ENCODE assay signal across 27 cellular contexts in the genomic region with DNA sequence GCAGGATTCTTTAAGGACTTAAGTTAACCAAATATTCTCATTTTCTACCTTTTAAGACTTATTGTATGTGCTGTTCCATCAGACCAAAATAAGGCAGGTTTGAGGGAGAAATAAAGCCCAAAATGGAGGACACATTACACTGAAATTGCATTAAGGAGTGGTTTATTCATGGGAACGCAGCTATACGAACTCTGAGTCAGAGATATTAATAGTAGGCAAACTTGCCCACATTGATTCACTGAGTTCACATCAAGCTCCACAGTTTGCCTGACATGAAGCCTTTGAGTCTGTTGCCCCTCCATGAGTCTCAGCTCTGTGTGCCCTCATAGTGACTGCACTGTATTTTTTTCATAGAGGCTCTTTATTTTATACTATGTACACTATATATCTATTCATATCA.
"Had no signal": no experiment of that assay in that cellular context is flagged by ENCODE, and none has a peak within 500 bp of the region (broad histone marks: within the 10 kb centered on the region; RNA-seq: fewer than 3 reads in every experiment).

No MANE protein-coding gene starts in this region.

- H3K9ac ChIP-seq: parathyroid adenoma had no signal

- H3K79me2 ChIP-seq: parathyroid adenoma had no signal

- H3K36me3 Mint-ChIP-seq: activated naive CD4-positive, alpha-beta T cell treated with anti-CD3 and anti-CD28 coated beads, Interleukin-2, amount 10 ng/mL, durations not matched to agents 7 days and 5 days; activated naive CD8-positive, alpha-beta T cell treated with anti-CD3 and anti-CD28 coated beads, Interleukin-2, amount 10 ng/mL, durations not matched to agents 7 days and 5 days; brain; naive B cell had no signal

- H3K4me3 Mint-ChIP-seq: activated CD4-positive, alpha-beta memory T cell treated with anti-CD3 and anti-CD28 coated beads, Interleukin-2, amount 10 ng/mL, durations not matched to agents 7 days and 5 days; activated CD4-positive, alpha-beta T cell treated with anti-CD3 and anti-CD28 coated beads, Interleukin-2, amount 10 ng/mL, durations not matched to agents 24 days and 14 days; activated naive CD4-positive, alpha-beta T cell treated with anti-CD3 and anti-CD28 coated beads, Interleukin-2, amount 10 ng/mL, durations not matched to agents 7 days and 5 days; activated naive CD8-positive, alpha-beta T cell treated with anti-CD3 and anti-CD28 coated beads, Interleukin-2, amount 10 ng/mL, durations not matched to agents 7 days and 5 days; activated T-cell treated with anti-CD3 and anti-CD28 coated beads, Interleukin-2, amount 50 U/mL, for 24 hours; brain; naive B cell; T-helper 1 cell treated with Interleukin-12 subunit alpha and Interleukin-12 subunit beta and Interleukin-4 antibody, amounts not matched to agents 30 μg/mL and 1 μg/mL, for 36 hours had no signal

- H2AFZ ChIP-seq: parathyroid adenoma had no signal

- H3K27me3 ChIP-seq: ascending aorta, gastrocnemius medialis, right atrium auricular region, transverse colon had no signal

- H3K9me3 Mint-ChIP-seq: activated CD4-positive, alpha-beta memory T cell treated with anti-CD3 and anti-CD28 coated beads, Interleukin-2, amount 10 ng/mL, durations not matched to agents 7 days and 5 days; activated CD4-positive, alpha-beta T cell treated with anti-CD3 and anti-CD28 coated beads, Interleukin-2, amount 10 ng/mL, durations not matched to agents 24 days and 14 days; activated naive CD8-positive, alpha-beta T cell treated with anti-CD3 and anti-CD28 coated beads, Interleukin-2, amount 10 ng/mL, durations not matched to agents 7 days and 5 days; activated T-cell treated with anti-CD3 and anti-CD28 coated beads, Interleukin-2, amount 50 U/mL, for 24 hours; T-helper 1 cell treated with Interleukin-12 subunit alpha and Interleukin-12 subunit beta and Interleukin-4 antibody, amounts not matched to agents 30 μg/mL and 1 μg/mL, for 36 hours had no signal

- H3K27ac Mint-ChIP-seq: activated CD4-positive, alpha-beta memory T cell treated with anti-CD3 and anti-CD28 coated beads, Interleukin-2, amount 10 ng/mL, durations not matched to agents 7 days and 5 days; activated CD4-positive, alpha-beta T cell treated with anti-CD3 and anti-CD28 coated beads, Interleukin-2, amount 10 ng/mL, durations not matched to agents 24 days and 14 days; activated naive CD4-positive, alpha-beta T cell treated with anti-CD3 and anti-CD28 coated beads, Interleukin-2, amount 10 ng/mL, durations not matched to agents 7 days and 5 days; activated naive CD8-positive, alpha-beta T cell treated with anti-CD3 and anti-CD28 coated beads, Interleukin-2, amount 10 ng/mL, durations not matched to agents 7 days and 5 days; activated T-cell treated with anti-CD3 and anti-CD28 coated beads, Interleukin-2, amount 50 U/mL, for 24 hours; T-helper 1 cell treated with Interleukin-12 subunit alpha and Interleukin-12 subunit beta and Interleukin-4 antibody, amounts not matched to agents 30 μg/mL and 1 μg/mL, for 36 hours had no signal

- H3K4me3 ChIP-seq: ascending aorta, gastrocnemius medialis, psoas muscle, right atrium auricular region, transverse colon had no signal

- H3K27ac ChIP-seq: ascending aorta, gastrocnemius medialis, parathyroid adenoma, psoas muscle, right atrium auricular region, transverse colon had no signal

- FAIRE-seq: islet of Langerhans had no signal

- DNase-seq: activated CD4-positive, alpha-beta memory T cell treated with anti-CD3 and anti-CD28 coated beads, Interleukin-2, amount 10 ng/mL, durations not matched to agents 7 days and 5 days; activated CD4-positive, alpha-beta T cell treated with anti-CD3 and anti-CD28 coated beads, Interleukin-2, amount 10 ng/mL, durations not matched to agents 24 days and 14 days; activated CD4-positive, CD25-positive, alpha-beta regulatory T cell treated with anti-CD3 and anti-CD28 coated beads, Interleukin-2, amount 50 U/mL, for 72 hours; activated CD8-positive, alpha-beta memory T cell treated with anti-CD3 and anti-CD28 coated beads, Interleukin-2, amount 50 U/mL, for 48 hours; activated gamma-delta T cell; activated naive CD4-positive, alpha-beta T cell treated with anti-CD3 and anti-CD28 coated beads, Interleukin-2, amount 10 ng/mL, durations not matched to agents 7 days and 5 days; activated naive CD8-positive, alpha-beta T cell treated with anti-CD3 and anti-CD28 coated beads, Interleukin-2, amount 10 ng/mL, durations not matched to agents 7 days and 5 days; activated T-cell treated with anti-CD3 and anti-CD28 coated beads, Interleukin-2, amount 50 U/mL, for 24 hours; central memory CD4-positive, alpha-beta T cell; dermis blood vessel endothelial cell; effector CD4-positive, alpha-beta T cell; gastrocnemius medialis; glutamatergic neuron; left ventricle myocardium superior; naive B cell; nucleus accumbens; psoas muscle; stimulated activated CD4-positive, alpha-beta T cell treated with anti-CD3 and anti-CD28 coated beads, Interleukin-2, amount 100 ng/mL, for 48 hours; stimulated activated naive CD4-positive, alpha-beta T cell treated with Interleukin-2 at 50 U/mL for 16 hours; T-helper 9 cell; transverse colon had no signal

- H3K36me3 ChIP-seq: ascending aorta, gastrocnemius medialis, right atrium auricular region, transverse colon had no signal

- H3K4me1 ChIP-seq: ascending aorta, gastrocnemius medialis, parathyroid adenoma, psoas muscle, right atrium auricular region, transverse colon had no signal

- H3K9me3 ChIP-seq: ascending aorta, gastrocnemius medialis, psoas muscle, transverse colon had no signal

- ATAC-seq: gastrocnemius medialis, left ventricle myocardium superior, psoas muscle had no signal

- H3K4me1 Mint-ChIP-seq: activated CD4-positive, alpha-beta memory T cell treated with anti-CD3 and anti-CD28 coated beads, Interleukin-2, amount 10 ng/mL, durations not matched to agents 7 days and 5 days; activated CD4-positive, alpha-beta T cell treated with anti-CD3 and anti-CD28 coated beads, Interleukin-2, amount 10 ng/mL, durations not matched to agents 24 days and 14 days; activated naive CD4-positive, alpha-beta T cell treated with anti-CD3 and anti-CD28 coated beads, Interleukin-2, amount 10 ng/mL, durations not matched to agents 7 days and 5 days; activated naive CD8-positive, alpha-beta T cell treated with anti-CD3 and anti-CD28 coated beads, Interleukin-2, amount 10 ng/mL, durations not matched to agents 7 days and 5 days; naive B cell had no signal

- H3K27me3 Mint-ChIP-seq: activated CD4-positive, alpha-beta T cell treated with anti-CD3 and anti-CD28 coated beads, Interleukin-2, amount 10 ng/mL, durations not matched to agents 24 days and 14 days; activated naive CD4-positive, alpha-beta T cell treated with anti-CD3 and anti-CD28 coated beads, Interleukin-2, amount 10 ng/mL, durations not matched to agents 7 days and 5 days; activated naive CD8-positive, alpha-beta T cell treated with anti-CD3 and anti-CD28 coated beads, Interleukin-2, amount 10 ng/mL, durations not matched to agents 7 days and 5 days; brain had no signal
